Comparison of ENCODE assay signal across 8 cellular contexts in the genomic region with DNA sequence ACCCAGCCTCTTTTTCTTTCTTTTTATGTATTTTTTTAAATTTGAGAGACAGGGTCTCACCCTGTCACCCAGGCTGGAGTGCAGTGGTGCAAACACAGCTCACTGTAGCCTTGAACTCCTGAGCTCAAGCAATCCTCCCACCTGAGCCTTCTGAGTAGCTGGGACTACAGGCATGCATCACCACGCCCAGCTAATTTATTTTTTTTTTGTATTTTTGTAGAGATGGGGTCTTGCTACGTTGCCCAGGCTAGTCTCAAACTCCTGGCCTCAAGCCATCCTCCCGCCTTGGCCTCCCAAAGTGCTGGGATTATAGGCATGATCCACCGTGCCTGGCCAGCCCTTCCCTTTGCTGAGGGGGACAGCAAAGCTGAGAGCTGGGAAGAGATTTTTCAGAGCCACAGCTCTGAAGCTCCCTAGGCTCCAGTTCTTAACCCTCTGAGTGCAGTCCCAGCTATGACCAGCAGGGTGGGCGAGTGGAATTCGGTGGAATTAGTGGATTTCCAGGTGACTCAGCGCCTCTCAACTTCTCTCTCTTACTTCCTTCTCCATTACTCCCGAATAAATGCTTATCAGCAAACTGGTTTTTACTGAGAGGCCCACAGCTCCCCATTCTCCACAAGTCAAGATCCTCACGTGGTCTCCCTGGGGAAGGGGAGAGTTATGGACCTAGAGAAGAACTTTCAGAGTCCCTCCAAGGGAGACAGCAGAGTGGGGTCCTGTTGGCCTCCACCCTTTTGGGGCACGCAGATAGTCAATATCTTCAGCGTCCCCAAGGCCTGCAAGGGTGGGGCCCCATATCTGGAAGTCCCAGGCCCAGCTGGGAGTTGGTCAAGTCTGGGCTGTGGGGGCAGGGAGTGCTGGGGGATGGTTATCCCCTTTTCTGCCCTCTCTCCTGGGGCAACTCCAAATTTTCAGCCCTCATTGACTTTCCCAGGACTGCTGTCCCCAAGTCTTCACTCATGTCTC. TPM values are rescaled to one million over a fixed set of nuclear protein-coding genes. Genes with fewer than 3 reads are reported as not detected.
DNase-seq lines count a peak whose midpoint lies in the region; ATAC-seq, FAIRE-seq and TF ChIP-seq lines count a peak whose summit lies in the region.

No MANE protein-coding gene starts in this region.

- TF ChIP-seq EP300 in HepG2 (IDR thresholded peaks at IDR 0.05; ENCODE audit: low read depth in 2 of 2, low read length in 2 of 2): no peak
- TF ChIP-seq EP300 in HepG2 (CRISPR knock-in tag; IDR thresholded peaks at IDR 0.05; ENCODE audit: borderline replicate concordance): no peak

- H3K9ac ChIP-seq in HepG2 (ENCODE audit: insufficient read depth, low read depth, low read length): peak overlapping the region; percentile 64

- H3K4me1 Mint-ChIP-seq in activated CD4-positive, alpha-beta T cell treated with anti-CD3 and anti-CD28 coated beads, Interleukin-2, amount 10 ng/mL, durations not matched to agents 24 days and 14 days: peaks cover 24% of the 10 kb centered on the region
- H3K4me1 Mint-ChIP-seq in dendritic cell treated with granulocyte-macrophage colony-stimulating factor and Interleukin-4, amounts not matched to agents 40 ng/mL and 50 ng/mL, for 4 days (ENCODE audit: low read depth): peaks cover 56% of the 10 kb centered on the region

- BruUV-seq in HepG2 (replicated peaks; lab: Mats Ljungman, UMichigan): no TSS peak

- no peaks in the 10 kb centered on the region for H3K36me3 ChIP-seq in HepG2 (replicated peaks in 1 of 2; ENCODE audit: control insufficient read depth in 1 of 2, insufficient read depth in 2 of 2, low read length in 2 of 2)

- no peak overlapping the region for H2AFZ ChIP-seq in HepG2 (ENCODE audit: low read length)

- DNase-seq in AG08396 (ENCODE audit: low spot score) (peak; percentile 82), H54 (ENCODE audit: insufficient read length, low spot score) (peak; percentile 91), NCI-H446 treated with DMSO at 0.1 percent for 48 hours (lab: John Stamatoyannopoulos, UW) (peak; percentile 41), HepG2 (ENCODE audit: low spot score) (peak; percentile 81)
- peak; percentile 92 for DNase-seq in activated CD4-positive, alpha-beta T cell treated with anti-CD3 and anti-CD28 coated beads, Interleukin-2, amount 10 ng/mL, durations not matched to agents 24 days and 14 days
- peak; percentile 82 to 86 for DNase-seq in stimulated activated CD4-positive, alpha-beta T cell treated with anti-CD3 and anti-CD28 coated beads, Interleukin-2, amount 100 ng/mL, for 24 hours

- H3K27me3 ChIP-seq in HepG2 (ENCODE audit: control insufficient read depth in 1 of 2, insufficient read depth in 2 of 2, low read length in 2 of 2): peaks cover 1 to 17% of the 10 kb centered on the region in 2 experiments; a peak in 3 of 5 replicates

- peaks cover 2% of the 10 kb centered on the region for H3K36me3 Mint-ChIP-seq in activated CD4-positive, alpha-beta T cell treated with anti-CD3 and anti-CD28 coated beads, Interleukin-2, amount 10 ng/mL, durations not matched to agents 24 days and 14 days (ENCODE audit: low read depth)
- H3K36me3 Mint-ChIP-seq in dendritic cell treated with granulocyte-macrophage colony-stimulating factor and Interleukin-4, amounts not matched to agents 40 ng/mL and 50 ng/mL, for 4 days (ENCODE audit: low read depth): peaks cover 46% of the 10 kb centered on the region

- no peak for TF ChIP-seq POLR2A in H54 (IDR thresholded peaks at IDR 0.05; ENCODE audit: low read depth, low read length)
- no peak for TF ChIP-seq POLR2A in HepG2 (IDR thresholded peaks at IDR 0.05; ENCODE audit: insufficient read depth in 1 of 2, low read depth in 2 of 2, low read length in 2 of 2)

- H3K9me3 ChIP-seq in HepG2 (ENCODE audit: low read length): no peaks in the 10 kb centered on the region

- H3K4me1 ChIP-seq in HepG2 (ENCODE audit: insufficient read depth, low read length): peaks cover 52% of the 10 kb centered on the region

- POLR2A ChIA-PET in HepG2 (lab: Yijun Ruan, JAX): interaction anchor here (0.9 to 5.5 kb wide), 9 partner anchors 10 to 139 kb away, joined by 3 to 47 read pairs (median 10); a partner anchor contains a TSS

- 8% methylated on average over 10 of the region's 11 CpGs for WGBS in HepG2 (ENCODE audit: low lambda C conversion rate)

- intact Hi-C loops in activated CD4-positive, alpha-beta T cell treated with anti-CD3 and anti-CD28 coated beads, Interleukin-2, amount 10 ng/mL, durations not matched to agents 24 days and 14 days (cut with micrococcal nuclease): loop anchor here (1.0 to 5.0 kb wide), 6 partner anchors 20 to 140 kb away; a partner anchor contains a TSS
- intact Hi-C loops in dendritic cell treated with granulocyte-macrophage colony-stimulating factor and Interleukin-4, amounts not matched to agents 40 ng/mL and 50 ng/mL, for 4 days (cut with micrococcal nuclease): loop anchor here (2.0 to 10.0 kb wide), 6 partner anchors 20 to 160 kb away; a partner anchor contains a TSS
- intact Hi-C loops in HepG2 (cut with micrococcal nuclease; ENCODE audit: unreplicated experiment): loop anchor here (1.0 to 10.0 kb wide), 3 partner anchors 20 to 60 kb away; a partner anchor contains a TSS

- no peak overlapping the region for H3K27ac Mint-ChIP-seq in activated CD4-positive, alpha-beta T cell treated with anti-CD3 and anti-CD28 coated beads, Interleukin-2, amount 10 ng/mL, durations not matched to agents 24 days and 14 days
- H3K27ac Mint-ChIP-seq in dendritic cell treated with granulocyte-macrophage colony-stimulating factor and Interleukin-4, amounts not matched to agents 40 ng/mL and 50 ng/mL, for 4 days: peak overlapping the region; percentile 98

- FAIRE-seq in H54 (lab: Jason Lieb, UNC): no peak
- peak; percentile 89 for FAIRE-seq in HepG2 (lab: Jason Lieb, UNC)

- H3K9me3 Mint-ChIP-seq in activated CD4-positive, alpha-beta T cell treated with anti-CD3 and anti-CD28 coated beads, Interleukin-2, amount 10 ng/mL, durations not matched to agents 24 days and 14 days: no peaks in the 10 kb centered on the region
- H3K9me3 Mint-ChIP-seq in dendritic cell treated with granulocyte-macrophage colony-stimulating factor and Interleukin-4, amounts not matched to agents 40 ng/mL and 50 ng/mL, for 4 days: no peaks in the 10 kb centered on the region

- peak overlapping the region; percentile 86 for H3K4me2 ChIP-seq in HepG2 (ENCODE audit: low read depth, low read length)

- ATAC-seq in HepG2 (peak; percentile 29), HG03135 (IDR thresholded peaks at IDR 0.05; ENCODE audit: unreplicated experiment) (no peak)

- peak overlapping the region; percentile 27 to 75 (median 66); a peak in 4 of 6 replicates for H3K4me3 ChIP-seq in HepG2 (replicated peaks in 1 of 3; ENCODE audit: insufficient read depth in 1 of 3, low read depth in 2 of 3, low read length in 3 of 3)

- in situ Hi-C loops in HepG2 (cut with HindIII; ENCODE audit: extremely low pct_ligation_motif_present, low pct_unique_long_range_greater_than_20kb): no loop called here

- peak overlapping the region; percentile 96 for H3K4me3 Mint-ChIP-seq in activated CD4-positive, alpha-beta T cell treated with anti-CD3 and anti-CD28 coated beads, Interleukin-2, amount 10 ng/mL, durations not matched to agents 24 days and 14 days
- peak overlapping the region; percentile 94 for H3K4me3 Mint-ChIP-seq in dendritic cell treated with granulocyte-macrophage colony-stimulating factor and Interleukin-4, amounts not matched to agents 40 ng/mL and 50 ng/mL, for 4 days

- no peaks in the 10 kb centered on the region for H4K20me1 ChIP-seq in HepG2 (ENCODE audit: insufficient read depth, low read length)

- peak overlapping the region; percentile 66 for H3K27ac ChIP-seq in HepG2 (ENCODE audit: extremely low read length, insufficient read depth, low read length)

- peak; percentile 49; the same call in 1 of the 2 replicates for TF ChIP-seq RAD21 in HepG2 (CRISPR knock-in tag; IDR thresholded peaks at IDR 0.05)

- CTCF ChIA-PET in HepG2 (lab: Yijun Ruan, JAX; ENCODE audit: low intra/inter-chr PET ratio, low total read pairs): interaction anchor here (1.1 kb wide), 1 partner anchor 44 kb away, joined by 3 read pairs; no protein-coding TSS in a partner anchor

- peak; percentile 77 for TF ChIP-seq CTCF in HepG2 (CRISPR knock-in tag; IDR thresholded peaks at IDR 0.05)

- peaks cover 23% of the 10 kb centered on the region for H3K27me3 Mint-ChIP-seq in activated CD4-positive, alpha-beta T cell treated with anti-CD3 and anti-CD28 coated beads, Interleukin-2, amount 10 ng/mL, durations not matched to agents 24 days and 14 days
- H3K27me3 Mint-ChIP-seq in dendritic cell treated with granulocyte-macrophage colony-stimulating factor and Interleukin-4, amounts not matched to agents 40 ng/mL and 50 ng/mL, for 4 days: peaks cover 24% of the 10 kb centered on the region

- H3K79me2 ChIP-seq in HepG2 (ENCODE audit: insufficient read depth, low read length): no peaks in the 10 kb centered on the region

RNA-seq across cellular contexts. Expression of a gene that starts 1.2 kb away (rescaled TPM):
- 7.5 and 10.6 TPM in 2 replicates for total RNA-seq in activated CD4-positive, alpha-beta T cell treated with anti-CD3 and anti-CD28 coated beads, Interleukin-2, amount 10 ng/mL, durations not matched to agents 24 days and 14 days
- 25.9 and 32.7 TPM in 2 replicates for total RNA-seq in HepG2 (2016; rRNA removed; fragmentation: Illumina TruSeq; extraction: Trizol)
- total RNA-seq in HepG2 (2016; cell fraction: cytosol; rRNA removed; fragmentation: Illumina TruSeq; extraction: Trizol; ENCODE audit: low read depth): 8.2 and 10.9 TPM in 2 replicates
- 28.3 and 39.1 TPM in 2 replicates for total RNA-seq in HepG2 (2016; cell fraction: insoluble cytoplasmic fraction; rRNA removed; fragmentation: Illumina TruSeq; extraction: Trizol)
- total RNA-seq in HepG2 (2016; cell fraction: membrane; rRNA removed; fragmentation: Illumina TruSeq; extraction: Trizol): 7.6 and 7.9 TPM in 2 replicates
- total RNA-seq in HepG2 (2016; cell fraction: nucleus; rRNA removed; fragmentation: Illumina TruSeq; extraction: Trizol): 9.9 and 11.1 TPM in 2 replicates
- 51.4 and 75.9 TPM in 2 replicates for polyA plus RNA-seq in HepG2 (2011; rRNA removed)
- polyA plus RNA-seq in HepG2 (2011; cell fraction: cytosol; rRNA removed): 66.0 and 107 TPM in 2 replicates
- 44.9 and 46.6 TPM in 2 replicates for polyA plus RNA-seq in HepG2 (2011; cell fraction: nucleus; rRNA removed)
- polyA plus RNA-seq in HepG2 (2012): 39.5 and 39.8 TPM in 2 replicates
- polyA plus RNA-seq in HepG2 (2016; cell fraction: cytosol; fragmentation: Illumina TruSeq; extraction: Trizol; ENCODE audit: low read depth): 10.5 and 11.4 TPM in 2 replicates
- polyA plus RNA-seq in HepG2 (2016; cell fraction: insoluble cytoplasmic fraction; fragmentation: Illumina TruSeq; extraction: Trizol; ENCODE audit: low read depth): 31.5 and 40.3 TPM in 2 replicates
- 6.6 and 8.8 TPM in 2 replicates for polyA plus RNA-seq in HepG2 (2016; cell fraction: membrane; fragmentation: Illumina TruSeq; extraction: Trizol; ENCODE audit: low read depth)
- polyA plus RNA-seq in HepG2 (2016; cell fraction: nucleus; fragmentation: Illumina TruSeq; extraction: Trizol; ENCODE audit: insufficient read depth, low read depth): 18.0 and 18.8 TPM in 2 replicates
- 42.8 and 149 TPM in 2 replicates for polyA minus RNA-seq in HepG2 (2011; rRNA and poly(A)+ RNA removed; ENCODE audit: low replicate concordance)
- polyA minus RNA-seq in HepG2 (2011; cell fraction: cytosol; rRNA and poly(A)+ RNA removed): 28.8 and 32.2 TPM in 2 replicates
- 6.0 and 10.4 TPM in 2 replicates for polyA minus RNA-seq in HepG2 (2011; cell fraction: nucleus; rRNA and poly(A)+ RNA removed)

RNA-seq across cellular contexts. Expression of a gene that starts 2.5 kb away (rescaled TPM):
- total RNA-seq in activated CD4-positive, alpha-beta T cell treated with anti-CD3 and anti-CD28 coated beads, Interleukin-2, amount 10 ng/mL, durations not matched to agents 24 days and 14 days: 0.36 and 0.51 TPM in 2 replicates
- total RNA-seq in HepG2 (2016; rRNA removed; fragmentation: Illumina TruSeq; extraction: Trizol): 0.11 TPM in 1 of 2 replicates, not detected in the other
- total RNA-seq in HepG2 (2016; cell fraction: cytosol; rRNA removed; fragmentation: Illumina TruSeq; extraction: Trizol; ENCODE audit: low read depth): not detected in 2 replicates
- not detected in 2 replicates for total RNA-seq in HepG2 (2016; cell fraction: insoluble cytoplasmic fraction; rRNA removed; fragmentation: Illumina TruSeq; extraction: Trizol)
- not detected in 2 replicates for total RNA-seq in HepG2 (2016; cell fraction: membrane; rRNA removed; fragmentation: Illumina TruSeq; extraction: Trizol)
- not detected in 2 replicates for total RNA-seq in HepG2 (2016; cell fraction: nucleus; rRNA removed; fragmentation: Illumina TruSeq; extraction: Trizol)
- 0.08 and 0.11 TPM in 2 replicates for polyA plus RNA-seq in HepG2 (2011; rRNA removed)
- polyA plus RNA-seq in HepG2 (2011; cell fraction: cytosol; rRNA removed): 0.04 and 0.11 TPM in 2 replicates
- 0.26 and 0.29 TPM in 2 replicates for polyA plus RNA-seq in HepG2 (2011; cell fraction: nucleus; rRNA removed)
- 0.11 TPM in 2 replicates for polyA plus RNA-seq in HepG2 (2012)
- polyA plus RNA-seq in HepG2 (2016; cell fraction: cytosol; fragmentation: Illumina TruSeq; extraction: Trizol; ENCODE audit: low read depth): not detected in 2 replicates
- not detected in 2 replicates for polyA plus RNA-seq in HepG2 (2016; cell fraction: insoluble cytoplasmic fraction; fragmentation: Illumina TruSeq; extraction: Trizol; ENCODE audit: low read depth)
- polyA plus RNA-seq in HepG2 (2016; cell fraction: membrane; fragmentation: Illumina TruSeq; extraction: Trizol; ENCODE audit: low read depth): not detected in 2 replicates
- not detected in 2 replicates for polyA plus RNA-seq in HepG2 (2016; cell fraction: nucleus; fragmentation: Illumina TruSeq; extraction: Trizol; ENCODE audit: insufficient read depth, low read depth)
- polyA minus RNA-seq in HepG2 (2011; rRNA and poly(A)+ RNA removed; ENCODE audit: low replicate concordance): 0.30 and 1.5 TPM in 2 replicates
- not detected in 2 replicates for polyA minus RNA-seq in HepG2 (2011; cell fraction: cytosol; rRNA and poly(A)+ RNA removed)
- polyA minus RNA-seq in HepG2 (2011; cell fraction: nucleus; rRNA and poly(A)+ RNA removed): not detected in 2 replicates

RNA-seq across cellular contexts. Expression of a gene that starts 20.2 kb away (rescaled TPM):
- total RNA-seq in activated CD4-positive, alpha-beta T cell treated with anti-CD3 and anti-CD28 coated beads, Interleukin-2, amount 10 ng/mL, durations not matched to agents 24 days and 14 days: 10.8 and 12.5 TPM in 2 replicates
- 16.9 and 17.8 TPM in 2 replicates for total RNA-seq in HepG2 (2016; rRNA removed; fragmentation: Illumina TruSeq; extraction: Trizol)
- total RNA-seq in HepG2 (2016; cell fraction: cytosol; rRNA removed; fragmentation: Illumina TruSeq; extraction: Trizol; ENCODE audit: low read depth): 14.6 and 17.8 TPM in 2 replicates
- total RNA-seq in HepG2 (2016; cell fraction: insoluble cytoplasmic fraction; rRNA removed; fragmentation: Illumina TruSeq; extraction: Trizol): 14.8 and 17.5 TPM in 2 replicates
- 22.0 and 25.4 TPM in 2 replicates for total RNA-seq in HepG2 (2016; cell fraction: membrane; rRNA removed; fragmentation: Illumina TruSeq; extraction: Trizol)
- 6.8 and 9.0 TPM in 2 replicates for total RNA-seq in HepG2 (2016; cell fraction: nucleus; rRNA removed; fragmentation: Illumina TruSeq; extraction: Trizol)
- polyA plus RNA-seq in HepG2 (2011; rRNA removed): 9.5 and 9.6 TPM in 2 replicates
- polyA plus RNA-seq in HepG2 (2011; cell fraction: cytosol; rRNA removed): 6.9 and 7.9 TPM in 2 replicates
- polyA plus RNA-seq in HepG2 (2011; cell fraction: nucleus; rRNA removed): 5.9 and 6.5 TPM in 2 replicates
- 6.5 and 7.5 TPM in 2 replicates for polyA plus RNA-seq in HepG2 (2012)
- polyA plus RNA-seq in HepG2 (2016; cell fraction: cytosol; fragmentation: Illumina TruSeq; extraction: Trizol; ENCODE audit: low read depth): 3.8 and 4.4 TPM in 2 replicates
- polyA plus RNA-seq in HepG2 (2016; cell fraction: insoluble cytoplasmic fraction; fragmentation: Illumina TruSeq; extraction: Trizol; ENCODE audit: low read depth): 10.8 and 15.2 TPM in 2 replicates
- polyA plus RNA-seq in HepG2 (2016; cell fraction: membrane; fragmentation: Illumina TruSeq; extraction: Trizol; ENCODE audit: low read depth): 7.3 and 9.1 TPM in 2 replicates
- 13.4 and 16.1 TPM in 2 replicates for polyA plus RNA-seq in HepG2 (2016; cell fraction: nucleus; fragmentation: Illumina TruSeq; extraction: Trizol; ENCODE audit: insufficient read depth, low read depth)
- 19.2 and 19.5 TPM in 2 replicates for polyA minus RNA-seq in HepG2 (2011; rRNA and poly(A)+ RNA removed; ENCODE audit: low replicate concordance)
- 10.9 and 15.7 TPM in 2 replicates for polyA minus RNA-seq in HepG2 (2011; cell fraction: cytosol; rRNA and poly(A)+ RNA removed)
- 5.1 and 5.8 TPM in 2 replicates for polyA minus RNA-seq in HepG2 (2011; cell fraction: nucleus; rRNA and poly(A)+ RNA removed)

RNA-seq across cellular contexts. Expression of a gene that starts 38.5 kb away (rescaled TPM):
- total RNA-seq in activated CD4-positive, alpha-beta T cell treated with anti-CD3 and anti-CD28 coated beads, Interleukin-2, amount 10 ng/mL, durations not matched to agents 24 days and 14 days: 19.3 and 20.8 TPM in 2 replicates
- total RNA-seq in HepG2 (2016; rRNA removed; fragmentation: Illumina TruSeq; extraction: Trizol): 4.3 and 4.7 TPM in 2 replicates
- 1.8 and 2.1 TPM in 2 replicates for total RNA-seq in HepG2 (2016; cell fraction: cytosol; rRNA removed; fragmentation: Illumina TruSeq; extraction: Trizol; ENCODE audit: low read depth)
- total RNA-seq in HepG2 (2016; cell fraction: insoluble cytoplasmic fraction; rRNA removed; fragmentation: Illumina TruSeq; extraction: Trizol): 3.9 and 5.6 TPM in 2 replicates
- total RNA-seq in HepG2 (2016; cell fraction: membrane; rRNA removed; fragmentation: Illumina TruSeq; extraction: Trizol): 3.0 and 3.6 TPM in 2 replicates
- total RNA-seq in HepG2 (2016; cell fraction: nucleus; rRNA removed; fragmentation: Illumina TruSeq; extraction: Trizol): 1.7 and 1.9 TPM in 2 replicates
- 4.5 and 5.0 TPM in 2 replicates for polyA plus RNA-seq in HepG2 (2011; rRNA removed)
- 5.0 and 7.0 TPM in 2 replicates for polyA plus RNA-seq in HepG2 (2011; cell fraction: cytosol; rRNA removed)
- polyA plus RNA-seq in HepG2 (2011; cell fraction: nucleus; rRNA removed): 4.0 and 4.5 TPM in 2 replicates
- 1.4 and 1.9 TPM in 2 replicates for polyA plus RNA-seq in HepG2 (2012)
- 0.94 and 1.1 TPM in 2 replicates for polyA plus RNA-seq in HepG2 (2016; cell fraction: cytosol; fragmentation: Illumina TruSeq; extraction: Trizol; ENCODE audit: low read depth)
- 3.6 and 4.1 TPM in 2 replicates for polyA plus RNA-seq in HepG2 (2016; cell fraction: insoluble cytoplasmic fraction; fragmentation: Illumina TruSeq; extraction: Trizol; ENCODE audit: low read depth)
- polyA plus RNA-seq in HepG2 (2016; cell fraction: membrane; fragmentation: Illumina TruSeq; extraction: Trizol; ENCODE audit: low read depth): 1.5 and 1.7 TPM in 2 replicates
- 2.5 and 2.7 TPM in 2 replicates for polyA plus RNA-seq in HepG2 (2016; cell fraction: nucleus; fragmentation: Illumina TruSeq; extraction: Trizol; ENCODE audit: insufficient read depth, low read depth)
- polyA minus RNA-seq in HepG2 (2011; rRNA and poly(A)+ RNA removed; ENCODE audit: low replicate concordance): 2.7 and 5.6 TPM in 2 replicates
- polyA minus RNA-seq in HepG2 (2011; cell fraction: cytosol; rRNA and poly(A)+ RNA removed): 1.1 and 1.2 TPM in 2 replicates
- 1.7 and 2.0 TPM in 2 replicates for polyA minus RNA-seq in HepG2 (2011; cell fraction: nucleus; rRNA and poly(A)+ RNA removed)

RNA-seq across cellular contexts. Expression of a gene that starts 51.2 kb away (rescaled TPM):
- total RNA-seq in activated CD4-positive, alpha-beta T cell treated with anti-CD3 and anti-CD28 coated beads, Interleukin-2, amount 10 ng/mL, durations not matched to agents 24 days and 14 days: 0.84 and 0.90 TPM in 2 replicates
- 0.46 and 0.66 TPM in 2 replicates for total RNA-seq in HepG2 (2016; rRNA removed; fragmentation: Illumina TruSeq; extraction: Trizol)
- total RNA-seq in HepG2 (2016; cell fraction: cytosol; rRNA removed; fragmentation: Illumina TruSeq; extraction: Trizol; ENCODE audit: low read depth): not detected in 2 replicates
- total RNA-seq in HepG2 (2016; cell fraction: insoluble cytoplasmic fraction; rRNA removed; fragmentation: Illumina TruSeq; extraction: Trizol): 0.39 and 0.78 TPM in 2 replicates
- total RNA-seq in HepG2 (2016; cell fraction: membrane; rRNA removed; fragmentation: Illumina TruSeq; extraction: Trizol): 0.03 and 0.12 TPM in 2 replicates
- 0.38 and 0.40 TPM in 2 replicates for total RNA-seq in HepG2 (2016; cell fraction: nucleus; rRNA removed; fragmentation: Illumina TruSeq; extraction: Trizol)
- 0.66 and 0.99 TPM in 2 replicates for polyA plus RNA-seq in HepG2 (2011; rRNA removed)
- polyA plus RNA-seq in HepG2 (2011; cell fraction: cytosol; rRNA removed): 0.79 and 0.94 TPM in 2 replicates
- polyA plus RNA-seq in HepG2 (2011; cell fraction: nucleus; rRNA removed): 0.76 and 0.99 TPM in 2 replicates
- polyA plus RNA-seq in HepG2 (2012): 0.85 and 1.1 TPM in 2 replicates
- polyA plus RNA-seq in HepG2 (2016; cell fraction: cytosol; fragmentation: Illumina TruSeq; extraction: Trizol; ENCODE audit: low read depth): not detected in 2 replicates
- polyA plus RNA-seq in HepG2 (2016; cell fraction: insoluble cytoplasmic fraction; fragmentation: Illumina TruSeq; extraction: Trizol; ENCODE audit: low read depth): 0.25 and 0.53 TPM in 2 replicates
- polyA plus RNA-seq in HepG2 (2016; cell fraction: membrane; fragmentation: Illumina TruSeq; extraction: Trizol; ENCODE audit: low read depth): 0.03 and 0.06 TPM in 2 replicates
- 1.1 TPM in 2 replicates for polyA plus RNA-seq in HepG2 (2016; cell fraction: nucleus; fragmentation: Illumina TruSeq; extraction: Trizol; ENCODE audit: insufficient read depth, low read depth)
- 0.51 and 1.1 TPM in 2 replicates for polyA minus RNA-seq in HepG2 (2011; rRNA and poly(A)+ RNA removed; ENCODE audit: low replicate concordance)
- polyA minus RNA-seq in HepG2 (2011; cell fraction: cytosol; rRNA and poly(A)+ RNA removed): 0.53 and 0.89 TPM in 2 replicates
- 0.52 and 0.62 TPM in 2 replicates for polyA minus RNA-seq in HepG2 (2011; cell fraction: nucleus; rRNA and poly(A)+ RNA removed)

Comparison
In these comparisons a context has a peak if more than half of its experiments do, and no peak if none do; other contexts are left out.
1. DNase-seq: peak in every context shown above with its lines; median percentile 92 in activated CD4-positive, alpha-beta T cell treated with anti-CD3 and anti-CD28 coated beads, Interleukin-2, amount 10 ng/mL, durations not matched to agents 24 days and 14 days; 91 in H54; 84 in stimulated activated CD4-positive, alpha-beta T cell treated with anti-CD3 and anti-CD28 coated beads, Interleukin-2, amount 100 ng/mL, for 24 hours; 82 in AG08396; 81 in HepG2; 41 in NCI-H446 treated with DMSO at 0.1 percent for 48 hours.